In genomic region chr13:50404769-50405168, GRCh38 we compare ENCODE assay signal across 7 cellular contexts.
"Had no signal": no experiment of that assay in that cellular context is flagged by ENCODE, and none has a peak within 500 bp of the region (broad histone marks: within the 10 kb centered on the region; RNA-seq: fewer than 3 reads in every experiment).

No MANE protein-coding gene starts in this region.

- H3K4me1 Mint-ChIP-seq: IgD-negative memory B cell had no signal

- H3K4me3 Mint-ChIP-seq: HFFc6, IgD-negative memory B cell had no signal

- H3K27ac ChIP-seq: GM23248, HL-60 had no signal

- H3K9ac ChIP-seq: GM23248 had no signal

- H3K36me3 ChIP-seq: HAP-1 had no signal

- H3K9me3 Mint-ChIP-seq: HFFc6 had no signal

- H3K4me3 ChIP-seq: GM23248, HAP-1 had no signal

- H3K27ac Mint-ChIP-seq: HFFc6, IgD-negative memory B cell had no signal

- H3K9me3 ChIP-seq: HAP-1 had no signal

- DNase-seq: GM23248, GOT3, H7, HFFc6 had no signal

- H3K4me1 ChIP-seq: HAP-1 had no signal

- H2AFZ ChIP-seq: GM23248 had no signal
